ENCODE assay signal across 1 cellular context in genomic region chr4:4456816-4457578, GRCh38.
TF ChIP-seq lines count a peak whose summit lies in the region.

No MANE protein-coding gene starts in this region.

TF ChIP-seq in H1, 55 proteins besides CTCF, POLR2A, EP300 and RAD21:
- no peak for TF ChIP-seq E2F6 (IDR thresholded peaks at IDR 0.05)
- TF ChIP-seq POU5F1 (IDR thresholded peaks at IDR 0.05; ENCODE audit: low read depth, low read length): no peak
- no peak for TF ChIP-seq SRF (IDR thresholded peaks at IDR 0.05; ENCODE audit: low read depth, low read length)
- no peak for TF ChIP-seq SP4 (IDR thresholded peaks at IDR 0.05; ENCODE audit: low read length)
- TF ChIP-seq NRF1 (IDR thresholded peaks at IDR 0.05; ENCODE audit: low read depth, low read length): no peak
- no peak for TF ChIP-seq CHD1 (IDR thresholded peaks at IDR 0.05; ENCODE audit: low read depth, low read length)
- no peak for TF ChIP-seq CREB1 (IDR thresholded peaks at IDR 0.05)
- no peak for TF ChIP-seq GTF2F1 (IDR thresholded peaks at IDR 0.05; ENCODE audit: borderline replicate concordance, low read depth, low read length)
- no peak for TF ChIP-seq MAFK (IDR thresholded peaks at IDR 0.05; ENCODE audit: low read depth, low read length)
